ENCODE assay signal across 25 cellular contexts in genomic region chr7:18384491-18385143, GRCh38.
A peak's percentile ranks its signal among the peaks of the same experiment; 100 is the strongest.
DNase-seq lines count a peak whose midpoint lies in the region; ATAC-seq and TF ChIP-seq lines count a peak whose summit lies in the region.
"Had no signal": no experiment of that assay in that cellular context is flagged by ENCODE, and none has a peak within 500 bp of the region (broad histone marks: within the 10 kb centered on the region; RNA-seq: fewer than 3 reads in every experiment).

No MANE protein-coding gene starts in this region.

- no peak overlapping the region for H3K27ac Mint-ChIP-seq in chondrocyte (ENCODE audit: unreplicated experiment)
- no peak overlapping the region for H3K27ac Mint-ChIP-seq in activated naive CD4-positive, alpha-beta T cell treated with anti-CD3 and anti-CD28 coated beads, Interleukin-2, amount 10 ng/mL, durations not matched to agents 7 days and 5 days
- H3K27ac Mint-ChIP-seq: endodermal cell; memory B cell; naive thymus-derived CD4-positive, alpha-beta T cell; T-helper 17 cell had no signal

- H3K4me3 ChIP-seq in ovary, result no peak overlapping the region
- H3K4me3 ChIP-seq: sigmoid colon, tibial artery had no signal

- H3K9me3 Mint-ChIP-seq in chondrocyte (ENCODE audit: low read depth), result no peaks in the 10 kb centered on the region
- no peaks in the 10 kb centered on the region for H3K9me3 Mint-ChIP-seq in activated naive CD4-positive, alpha-beta T cell treated with anti-CD3 and anti-CD28 coated beads, Interleukin-2, amount 10 ng/mL, durations not matched to agents 7 days and 5 days
- H3K9me3 Mint-ChIP-seq: CD8-positive, alpha-beta memory T cell; endodermal cell; memory B cell had no signal

- H3K27me3 ChIP-seq in ovary, result no peaks in the 10 kb centered on the region
- H3K27me3 ChIP-seq: sigmoid colon, tibial artery had no signal

- H3K36me3 ChIP-seq in ovary, result no peaks in the 10 kb centered on the region
- H3K36me3 ChIP-seq: sigmoid colon, tibial artery had no signal

- DNase-seq in DMS53 (lab: John Stamatoyannopoulos, UW) (peak; percentile 80), NCI-H1092 (lab: John Stamatoyannopoulos, UW) (peak; percentile 42), NCI-H510A treated with DMSO at 0.1 percent for 48 hours (lab: John Stamatoyannopoulos, UW) (peak; percentile 80), glomerular visceral epithelial cell (ENCODE audit: extremely low spot score) (peak; percentile 29), chondrocyte (ENCODE audit: low spot score) (no peak), ovary (no peak)
- no peak for DNase-seq in activated naive CD4-positive, alpha-beta T cell treated with anti-CD3 and anti-CD28 coated beads, Interleukin-2, amount 10 ng/mL, durations not matched to agents 7 days and 5 days
- DNase-seq: activated CD4-positive, alpha-beta T cell treated with anti-CD3 and anti-CD28 coated beads, Interleukin-2, amount 50 U/mL, for 48 hours; activated naive CD4-positive, alpha-beta T cell; aorta; CD8-positive, alpha-beta memory T cell; endodermal cell; islet precursor cell; MV-4-11; naive thymus-derived CD4-positive, alpha-beta T cell; NCI-H524 treated with DMSO at 0.1 percent for 48 hours; SIG-M5; sigmoid colon; stimulated activated naive CD8-positive, alpha-beta T cell treated with anti-CD3 and anti-CD28 coated beads, Interleukin-15, Interleukin-2, amounts not matched to agents 100 U/mL and 50 U/mL, for 24 hours; T-helper 17 cell; tibial artery had no signal

- no peaks in the 10 kb centered on the region for H3K9me3 ChIP-seq in ovary
- H3K9me3 ChIP-seq: sigmoid colon, tibial artery had no signal

- CTCF ChIA-PET in activated naive CD4-positive, alpha-beta T cell treated with anti-CD3 and anti-CD28 coated beads, Interleukin-2, amount 10 ng/mL, durations not matched to agents 7 days and 5 days (lab: Charles Lee), result no interaction called here

- ATAC-seq in HG03457 (IDR thresholded peaks at IDR 0.05; ENCODE audit: unreplicated experiment), result no peak
- ATAC-seq: naive thymus-derived CD4-positive, alpha-beta T cell; stimulated activated naive CD8-positive, alpha-beta T cell treated with anti-CD3 and anti-CD28 coated beads, Interleukin-15, Interleukin-2, amounts not matched to agents 100 U/mL and 50 U/mL, for 24 hours; T-helper 17 cell had no signal

- TF ChIP-seq CTCF in chondrocyte (IDR thresholded peaks at IDR 0.05) (no peak), ovary (IDR thresholded peaks at IDR 0.05) (no peak)

- no peak for TF ChIP-seq EP300 in ovary (IDR thresholded peaks at IDR 0.05)

- 73 to 85% (median 80%) methylated on average over 1 of the region's 1 CpG for WGBS in ovary, 3 donors

- H3K4me1 ChIP-seq in ovary (ENCODE audit: insufficient read depth), result no peaks in the 10 kb centered on the region
- H3K4me1 ChIP-seq: parathyroid adenoma had no signal

- H3K4me1 Mint-ChIP-seq in chondrocyte (ENCODE audit: low read depth), result peaks cover 23% of the 10 kb centered on the region
- H3K4me1 Mint-ChIP-seq in activated naive CD4-positive, alpha-beta T cell treated with anti-CD3 and anti-CD28 coated beads, Interleukin-2, amount 10 ng/mL, durations not matched to agents 7 days and 5 days, result no peaks in the 10 kb centered on the region
- H3K4me1 Mint-ChIP-seq: CD8-positive, alpha-beta memory T cell had no signal

- no peaks in the 10 kb centered on the region for H3K36me3 Mint-ChIP-seq in chondrocyte (ENCODE audit: low read depth)
- no peaks in the 10 kb centered on the region for H3K36me3 Mint-ChIP-seq in activated naive CD4-positive, alpha-beta T cell treated with anti-CD3 and anti-CD28 coated beads, Interleukin-2, amount 10 ng/mL, durations not matched to agents 7 days and 5 days
- H3K36me3 Mint-ChIP-seq: CD8-positive, alpha-beta memory T cell; memory B cell; naive thymus-derived CD4-positive, alpha-beta T cell had no signal

- no peaks in the 10 kb centered on the region for H3K27me3 Mint-ChIP-seq in chondrocyte (ENCODE audit: low read depth)
- H3K27me3 Mint-ChIP-seq in activated naive CD4-positive, alpha-beta T cell treated with anti-CD3 and anti-CD28 coated beads, Interleukin-2, amount 10 ng/mL, durations not matched to agents 7 days and 5 days, result no peaks in the 10 kb centered on the region
- H3K27me3 Mint-ChIP-seq: CD8-positive, alpha-beta memory T cell; memory B cell had no signal

- no peak overlapping the region for H3K27ac ChIP-seq in ovary
- H3K27ac ChIP-seq: parathyroid adenoma, sigmoid colon, tibial artery, VCaP had no signal

- TF ChIP-seq POLR2A in ovary (IDR thresholded peaks at IDR 0.05), result no peak

- intact Hi-C loops in ovary (cut with DNase I), result no loop called here

- H3K4me3 Mint-ChIP-seq in chondrocyte (ENCODE audit: unreplicated experiment), result no peak overlapping the region
- no peak overlapping the region for H3K4me3 Mint-ChIP-seq in activated naive CD4-positive, alpha-beta T cell treated with anti-CD3 and anti-CD28 coated beads, Interleukin-2, amount 10 ng/mL, durations not matched to agents 7 days and 5 days
- H3K4me3 Mint-ChIP-seq: CD8-positive, alpha-beta memory T cell; endodermal cell; memory B cell; naive thymus-derived CD4-positive, alpha-beta T cell; T-helper 17 cell had no signal

Comparison
In these comparisons a context has a peak if more than half of its experiments do, and no peak if none do; other contexts are left out.
1. DNase-seq: peak in DMS53 (single experiment), NCI-H1092 (single experiment), NCI-H510A treated with DMSO at 0.1 percent for 48 hours (single experiment) and glomerular visceral epithelial cell (single experiment); none in chondrocyte (single experiment), ovary (0 of 5) and activated naive CD4-positive, alpha-beta T cell treated with anti-CD3 and anti-CD28 coated beads, Interleukin-2, amount 10 ng/mL, durations not matched to agents 7 days and 5 days (single experiment).